ENCODE assay signal across 8 cellular contexts in the genomic region with DNA sequence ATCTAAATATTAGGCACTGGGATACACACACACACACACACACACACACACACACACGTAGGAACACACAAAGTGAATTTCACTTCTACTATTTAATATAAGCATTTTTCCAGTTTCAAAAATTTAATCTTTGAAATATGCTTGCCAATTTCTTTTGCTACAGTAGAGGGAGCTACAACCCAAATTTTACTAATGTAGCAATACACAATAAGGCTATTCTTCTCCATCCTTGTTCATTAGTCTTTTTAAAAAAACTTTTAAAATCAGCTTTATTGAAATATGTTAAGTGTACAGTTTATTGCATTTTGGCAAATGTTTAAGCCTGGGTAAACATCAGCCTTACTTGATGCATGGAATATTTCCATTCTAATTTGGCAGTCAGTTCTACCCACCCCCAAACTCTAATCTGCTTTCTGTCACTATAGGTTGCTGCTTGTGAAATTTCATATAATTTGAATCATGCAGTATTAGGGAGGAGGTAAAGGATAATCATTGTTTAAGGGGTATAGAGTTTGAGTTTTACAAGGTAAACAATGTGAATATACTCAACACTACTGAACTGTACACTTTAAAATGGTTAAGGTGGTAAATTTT.
DNase-seq lines count a peak whose midpoint lies in the region; ATAC-seq lines count a peak whose summit lies in the region.

No MANE protein-coding gene starts in this region.

- peak in 4 of 5 donors; percentile 23 to 35 (median 28) for DNase-seq in CD4-positive, alpha-beta memory T cell
- DNase-seq in KBM-7: peak; percentile 45
- peak; percentile 25 for DNase-seq in amniotic stem cell (lab: John Stamatoyannopoulos, UW)
- peak; percentile 11 for DNase-seq in kidney tubule cell (ENCODE audit: low spot score)
- no peak for DNase-seq in GM19238 (ENCODE audit: insufficient read length, low spot score)
- DNase-seq in A172 (ENCODE audit: low spot score): no peak
- DNase-seq in GF-D8 (lab: John Stamatoyannopoulos, UW): no peak

- H3K27ac ChIP-seq in CD4-positive, alpha-beta memory T cell (ENCODE audit: low read depth, low read length): no peak overlapping the region

- no peaks in the 10 kb centered on the region for H3K27me3 ChIP-seq in CD4-positive, alpha-beta memory T cell (ENCODE audit: insufficient read depth, low read length)

- no peak overlapping the region for H3K4me3 ChIP-seq in CD4-positive, alpha-beta memory T cell (ENCODE audit: low read length in 2 of 2)

- H3K27ac Mint-ChIP-seq in CD4-positive, alpha-beta memory T cell: no peak overlapping the region

- in situ Hi-C loops in KBM-7 (cut with MboI; ENCODE audit: low pct_unique_long_range_greater_than_20kb, low sequenced_read_pairs): no loop called here

- H3K36me3 Mint-ChIP-seq in CD4-positive, alpha-beta memory T cell: peaks cover 15 to 21% of the 10 kb centered on the region in 2 donors

- POLR2A ChIA-PET in CD4-positive, alpha-beta memory T cell (lab: Charles Lee; ENCODE audit: partially characterized antibody): no interaction called here

- H3K4me3 Mint-ChIP-seq in CD4-positive, alpha-beta memory T cell: no peak overlapping the region

- no peaks in the 10 kb centered on the region for H3K4me1 ChIP-seq in CD4-positive, alpha-beta memory T cell (ENCODE audit: insufficient read depth, low read length)

- H3K36me3 ChIP-seq in CD4-positive, alpha-beta memory T cell (ENCODE audit: insufficient read depth, low read length): no peaks in the 10 kb centered on the region

- intact Hi-C loops in CD4-positive, alpha-beta memory T cell (cut with micrococcal nuclease): loop anchor here (1.0 kb wide), 4 partner anchors 161 to 382 kb away; no protein-coding TSS in a partner anchor

- H3K9me3 ChIP-seq in CD4-positive, alpha-beta memory T cell (ENCODE audit: control insufficient read depth in 1 of 2, low read length in 2 of 2): no peaks in the 10 kb centered on the region

- CTCF ChIA-PET in CD4-positive, alpha-beta memory T cell (lab: Charles Lee; ENCODE audit: partially characterized antibody): interaction anchor here (0.6 to 4.6 kb wide), 11 partner anchors 16 to 386 kb away, joined by 3 to 179 read pairs (median 5); no protein-coding TSS in a partner anchor

- peaks cover 0 to 1% (median 0%) of the 10 kb centered on the region in 4 donors for H3K4me1 Mint-ChIP-seq in CD4-positive, alpha-beta memory T cell

- H3K27me3 Mint-ChIP-seq in CD4-positive, alpha-beta memory T cell: no peaks in the 10 kb centered on the region

- no peaks in the 10 kb centered on the region for H3K9me3 Mint-ChIP-seq in CD4-positive, alpha-beta memory T cell

- no peak for ATAC-seq in HG02884 (IDR thresholded peaks at IDR 0.05; ENCODE audit: unreplicated experiment)

Comparison
In these comparisons a context has a peak if more than half of its experiments do, and no peak if none do; other contexts are left out.
1. DNase-seq: peak in CD4-positive, alpha-beta memory T cell (4 of 5), KBM-7 (single experiment), amniotic stem cell (single experiment) and kidney tubule cell (single experiment); none in GM19238 (single experiment), A172 (single experiment) and GF-D8 (single experiment).